8 cellular contexts compared by ENCODE assay signal in genomic region chr1:1778827-1779675, GRCh38. TPM values are rescaled to one million over a fixed set of nuclear protein-coding genes. Genes with fewer than 3 reads are reported as not detected.
DNase-seq lines count a peak whose midpoint lies in the region; ATAC-seq and TF ChIP-seq lines count a peak whose summit lies in the region.

No MANE protein-coding gene starts in this region.

- H3K79me2 ChIP-seq in GM23338 (replicated peaks; ENCODE audit: insufficient read depth), result peaks cover 39% of the 10 kb centered on the region

- H3K27ac ChIP-seq in GM23338 (ENCODE audit: low read depth) (peak overlapping the region; percentile 88), brain microvascular endothelial cell (no peak overlapping the region)

- peaks cover 42% of the 10 kb centered on the region for H3K4me1 ChIP-seq in GM23338 (ENCODE audit: insufficient read depth)

- H3K27me3 ChIP-seq in GM23338 (ENCODE audit: insufficient read depth) (no peaks in the 10 kb centered on the region), brain microvascular endothelial cell (replicated peaks) (no peaks in the 10 kb centered on the region)

- TF ChIP-seq CTCF in GM12864 (IDR thresholded peaks at IDR 0.05; ENCODE audit: low read depth, low read length, missing control alignments) (peak; percentile 44), GM23338 (conservative IDR thresholded peaks at IDR 0.05; ENCODE audit: low read depth in 2 of 2) (peak; percentile 15 to 44; a peak in 3 of 4 replicates), brain microvascular endothelial cell (IDR thresholded peaks at IDR 0.05; ENCODE audit: low read depth, low read length, missing control alignments) (peak; percentile 23)

- no peak overlapping the region for H2AFZ ChIP-seq in GM23338

- H3K4me3 ChIP-seq in GM12864 (ENCODE audit: low read depth, low read length) (peak overlapping the region; percentile 87), GM23338 (peak overlapping the region; percentile 89), brain microvascular endothelial cell (ENCODE audit: low read depth, low read length) (peak overlapping the region; percentile 81)

- ATAC-seq in GM23338, result peak; percentile 40

- H4K20me1 ChIP-seq in GM23338 (replicated peaks; ENCODE audit: insufficient read depth), result peaks cover 29% of the 10 kb centered on the region

- H3K4me3 Mint-ChIP-seq in GM23338, result peak overlapping the region; percentile 81

- no peaks in the 10 kb centered on the region for H3K36me3 ChIP-seq in GM23338 (ENCODE audit: insufficient read depth)
- H3K36me3 ChIP-seq in brain microvascular endothelial cell (replicated peaks), result no peaks in the 10 kb centered on the region

- peak overlapping the region; percentile 94 for H3K27ac Mint-ChIP-seq in GM23338

- peak overlapping the region; percentile 86 for H3K4me2 ChIP-seq in GM23338

- H3K9me2 ChIP-seq in GM23338 (ENCODE audit: insufficient read depth), result no peaks in the 10 kb centered on the region

- H3K4me1 Mint-ChIP-seq in GM23338, result peaks cover 56% of the 10 kb centered on the region

- no peaks in the 10 kb centered on the region for H3K9me3 Mint-ChIP-seq in GM23338

- DNase-seq in GM12864 (ENCODE audit: low read depth) (peak; percentile 91), GM23338 (ENCODE audit: low spot score) (peak; percentile 91), LoVo (ENCODE audit: low spot score) (peak; percentile 76), T-helper 9 cell (peak; percentile 77), brain microvascular endothelial cell (no peak), kidney tubule cell (ENCODE audit: low spot score) (peak; percentile 84), AG08395 (ENCODE audit: low spot score) (no peak)
- peak; percentile 74 for DNase-seq in stimulated activated CD4-positive, alpha-beta T cell treated with anti-CD3 and anti-CD28 coated beads, Interleukin-1b, Interleukin-23, amount 100 ng/mL, for 48 hours

- H3K36me3 Mint-ChIP-seq in GM23338 (ENCODE audit: low read depth), result peaks cover 11% of the 10 kb centered on the region

- in situ Hi-C loops in brain microvascular endothelial cell (cut with HindIII; ENCODE audit: low pct_ligation_motif_present, low sequenced_read_pairs), result no loop called here

- peaks cover 41% of the 10 kb centered on the region for H3K27me3 Mint-ChIP-seq in GM23338 (ENCODE audit: insufficient read depth, low read depth, poor library complexity)

- H3F3A ChIP-seq in GM23338 (replicated peaks; ENCODE audit: low read depth), result peaks cover 43% of the 10 kb centered on the region

TF ChIP-seq in GM23338, 12 proteins besides CTCF, POLR2A, EP300 and RAD21:
- TF ChIP-seq EZH2phosphoT487 (IDR thresholded peaks at IDR 0.05; ENCODE audit: unreplicated experiment) (no peak), CREB1 (CRISPR knock-in tag; IDR thresholded peaks at IDR 0.05; ENCODE audit: low read depth) (no peak; the same call in 1 of the 2 replicates), ZNF462 (CRISPR knock-in tag; IDR thresholded peaks at IDR 0.05) (no peak), POLR2AphosphoS5 (IDR thresholded peaks at IDR 0.05; ENCODE audit: low read depth) (peak; percentile 76)

RNA-seq across cellular contexts. Expression of gene NADK, which starts 0.8 kb away (rescaled TPM):
- total RNA-seq in GM23338 (2014; rRNA removed; shearing (Covaris generic)), result 62.8 and 73.2 TPM in 2 replicates
- 45.3 and 47.2 TPM in 2 replicates for polyA plus RNA-seq in GM23338 (2016; fragmentation: Nextera tagmentation; extraction: Ambion mirVana)

RNA-seq across cellular contexts. Expression of gene CDK11A, which starts 54.9 kb away (rescaled TPM):
- total RNA-seq in GM23338 (2014; rRNA removed; shearing (Covaris generic)), result 19.6 and 22.8 TPM in 2 replicates
- polyA plus RNA-seq in GM23338 (2016; fragmentation: Nextera tagmentation; extraction: Ambion mirVana), result 72.6 and 76.1 TPM in 2 replicates

Comparison
In these comparisons a context has a peak if more than half of its experiments do, and no peak if none do; other contexts are left out.
1. DNase-seq: peak in GM12864 (single experiment), GM23338 (single experiment), LoVo (single experiment), T-helper 9 cell (single experiment), kidney tubule cell (single experiment) and stimulated activated CD4-positive, alpha-beta T cell treated with anti-CD3 and anti-CD28 coated beads, Interleukin-1b, Interleukin-23, amount 100 ng/mL, for 48 hours (single experiment); none in brain microvascular endothelial cell (single experiment) and AG08395 (single experiment).
2. Peak in every context shown above with its lines, with median percentiles within 50 percentile points of each other: H3K4me3 ChIP-seq and CTCF ChIP-seq.